1 cellular context compared by ENCODE assay signal in the genomic region with DNA sequence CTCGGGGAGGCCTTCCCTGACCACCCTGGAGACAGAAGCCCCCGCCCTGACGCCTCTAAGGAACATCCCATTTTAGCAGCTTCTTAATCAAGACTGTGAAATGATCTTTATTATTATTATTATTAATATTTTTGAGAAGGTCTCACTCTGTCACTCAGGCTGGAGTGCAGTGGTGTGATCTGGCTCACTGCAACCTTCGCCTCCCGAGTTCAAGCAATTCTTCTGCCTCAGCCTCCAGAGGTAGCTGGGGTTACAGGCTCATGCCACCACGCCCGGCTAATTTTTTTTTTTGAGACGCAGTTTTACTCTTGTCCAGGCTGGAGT.
TF ChIP-seq lines count a peak whose summit lies in the region.

No MANE protein-coding gene starts in this region.

TF ChIP-seq in K562, 482 proteins besides CTCF, POLR2A, EP300 and RAD21:
- TF ChIP-seq ZNF668 (CRISPR knock-in tag; IDR thresholded peaks at IDR 0.05) (no peak), HDAC6 (IDR thresholded peaks at IDR 0.05; ENCODE audit: low read depth, low read length) (no peak), GABPB1 (CRISPR knock-in tag; IDR thresholded peaks at IDR 0.05) (no peak), TCF7 (IDR thresholded peaks at IDR 0.05; ENCODE audit: borderline replicate concordance) (no peak), ZNF57 (CRISPR knock-in tag; IDR thresholded peaks at IDR 0.05) (no peak), STAT5A (IDR thresholded peaks at IDR 0.05; ENCODE audit: borderline replicate concordance, low read length) (no peak)
TF ChIP-seq in K562: peak in this region for 0.
